In genomic region chr6:34120953-34121675, GRCh38 we compare ENCODE assay signal across 1 cellular context.
TF ChIP-seq lines count a peak whose summit lies in the region.

No MANE protein-coding gene starts in this region.

TF ChIP-seq in WTC11, 78 proteins besides CTCF, POLR2A, EP300 and RAD21 (continued from another document):
- TF ChIP-seq KAT7 (CRISPR knock-in tag; IDR thresholded peaks at IDR 0.05; ENCODE audit: borderline replicate concordance) = no peak
